1 cellular context compared by ENCODE assay signal in the genomic region with DNA sequence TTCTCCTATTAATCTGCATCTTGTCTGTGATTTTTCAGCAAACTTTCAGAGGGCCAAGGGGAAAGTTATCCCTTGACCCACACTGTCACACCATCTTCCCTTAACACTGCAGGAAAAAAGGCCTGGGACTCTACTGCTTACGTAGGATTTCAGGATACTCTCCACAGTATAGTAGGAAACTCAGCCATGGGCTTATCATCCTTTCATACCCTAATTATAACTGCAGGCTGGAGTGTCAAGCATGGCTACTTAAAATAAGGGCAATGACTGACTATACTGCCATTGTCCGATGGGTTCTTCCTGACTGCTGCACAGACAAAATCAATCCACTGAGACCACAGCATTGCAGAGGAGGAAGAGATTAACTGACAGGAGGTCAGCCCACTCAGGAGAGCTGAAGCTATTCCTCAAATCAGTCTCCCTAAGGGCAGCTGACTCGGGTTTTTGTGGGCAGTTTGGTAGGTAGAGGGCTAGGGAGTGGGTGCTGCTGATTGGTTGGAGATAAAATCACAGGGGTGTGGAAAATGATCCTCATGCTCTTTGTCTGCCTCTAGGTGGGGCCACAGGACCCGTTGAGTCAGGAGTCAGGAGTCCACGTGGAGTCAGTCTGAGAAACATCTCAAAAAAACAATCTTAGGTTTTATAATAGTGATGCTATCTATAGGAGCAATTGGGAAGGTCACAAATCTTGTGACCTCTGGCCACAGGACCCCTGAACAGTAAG.
TF ChIP-seq lines count a peak whose summit lies in the region.

No MANE protein-coding gene starts in this region.

TF ChIP-seq in HCT116, 20 proteins besides CTCF, POLR2A, EP300 and RAD21 (continued from another document):
- TF ChIP-seq ZBTB33 (IDR thresholded peaks at IDR 0.05; ENCODE audit: extremely low read depth, insufficient replicate concordance, low read length) (no peak), CBX3 (IDR thresholded peaks at IDR 0.05; ENCODE audit: low read depth) (no peak), ELF1 (IDR thresholded peaks at IDR 0.05; ENCODE audit: borderline replicate concordance, low read depth) (no peak), FOSL1 (IDR thresholded peaks at IDR 0.05; ENCODE audit: low read depth) (no peak), ZNF274 (IDR thresholded peaks at IDR 0.05; ENCODE audit: low read depth, low read length) (no peak), ATF3 (IDR thresholded peaks at IDR 0.05) (no peak), POLR2AphosphoS5 (IDR thresholded peaks at IDR 0.05; ENCODE audit: low read depth, low read length) (no peak), SP1 (IDR thresholded peaks at IDR 0.05; ENCODE audit: low read depth) (no peak), EZH2phosphoT487 (IDR thresholded peaks at IDR 0.05; ENCODE audit: borderline replicate concordance) (no peak), YY1 (IDR thresholded peaks at IDR 0.05; ENCODE audit: extremely low read depth, insufficient replicate concordance, low read depth, low read length) (no peak), ZFX (IDR thresholded peaks at IDR 0.05) (no peak)
- TF ChIP-seq, protein P1, sequence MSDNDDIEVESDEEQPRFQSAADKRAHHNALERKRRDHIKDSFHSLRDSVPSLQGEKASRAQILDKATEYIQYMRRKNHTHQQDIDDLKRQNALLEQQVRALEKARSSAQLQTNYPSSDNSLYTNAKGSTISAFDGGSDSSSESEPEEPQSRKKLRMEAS (IDR thresholded peaks at IDR 0.05) = no peak
- TF ChIP-seq, protein P2, sequence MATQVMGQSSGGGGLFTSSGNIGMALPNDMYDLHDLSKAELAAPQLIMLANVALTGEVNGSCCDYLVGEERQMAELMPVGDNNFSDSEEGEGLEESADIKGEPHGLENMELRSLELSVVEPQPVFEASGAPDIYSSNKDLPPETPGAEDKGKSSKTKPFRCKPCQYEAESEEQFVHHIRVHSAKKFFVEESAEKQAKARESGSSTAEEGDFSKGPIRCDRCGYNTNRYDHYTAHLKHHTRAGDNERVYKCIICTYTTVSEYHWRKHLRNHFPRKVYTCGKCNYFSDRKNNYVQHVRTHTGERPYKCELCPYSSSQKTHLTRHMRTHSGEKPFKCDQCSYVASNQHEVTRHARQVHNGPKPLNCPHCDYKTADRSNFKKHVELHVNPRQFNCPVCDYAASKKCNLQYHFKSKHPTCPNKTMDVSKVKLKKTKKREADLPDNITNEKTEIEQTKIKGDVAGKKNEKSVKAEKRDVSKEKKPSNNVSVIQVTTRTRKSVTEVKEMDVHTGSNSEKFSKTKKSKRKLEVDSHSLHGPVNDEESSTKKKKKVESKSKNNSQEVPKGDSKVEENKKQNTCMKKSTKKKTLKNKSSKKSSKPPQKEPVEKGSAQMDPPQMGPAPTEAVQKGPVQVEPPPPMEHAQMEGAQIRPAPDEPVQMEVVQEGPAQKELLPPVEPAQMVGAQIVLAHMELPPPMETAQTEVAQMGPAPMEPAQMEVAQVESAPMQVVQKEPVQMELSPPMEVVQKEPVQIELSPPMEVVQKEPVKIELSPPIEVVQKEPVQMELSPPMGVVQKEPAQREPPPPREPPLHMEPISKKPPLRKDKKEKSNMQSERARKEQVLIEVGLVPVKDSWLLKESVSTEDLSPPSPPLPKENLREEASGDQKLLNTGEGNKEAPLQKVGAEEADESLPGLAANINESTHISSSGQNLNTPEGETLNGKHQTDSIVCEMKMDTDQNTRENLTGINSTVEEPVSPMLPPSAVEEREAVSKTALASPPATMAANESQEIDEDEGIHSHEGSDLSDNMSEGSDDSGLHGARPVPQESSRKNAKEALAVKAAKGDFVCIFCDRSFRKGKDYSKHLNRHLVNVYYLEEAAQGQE (IDR thresholded peaks at IDR 0.05; ENCODE audit: low read depth) = no peak
